In the genomic region with DNA sequence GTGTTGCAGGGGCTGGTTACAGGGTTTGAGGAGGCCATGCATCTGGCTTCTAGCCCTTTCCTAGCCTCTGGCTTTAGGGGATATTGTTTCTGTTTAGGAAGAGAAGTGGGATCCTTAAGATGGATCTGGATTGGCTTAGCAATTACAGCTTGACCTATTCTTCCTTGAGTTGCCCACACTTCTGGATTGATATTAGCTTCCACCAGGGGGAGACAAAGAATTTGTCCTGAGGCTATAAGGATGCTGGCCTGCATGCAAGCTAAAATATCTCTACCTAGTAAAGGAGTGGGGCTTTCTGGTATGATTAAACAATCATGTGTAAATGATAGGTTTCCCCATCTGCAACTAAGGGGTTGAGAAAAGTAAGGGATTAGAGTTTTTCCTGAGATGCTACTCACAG, we compare ENCODE assay signal across 1 cellular context.
TF ChIP-seq lines count a peak whose summit lies in the region.

No MANE protein-coding gene starts in this region.

TF ChIP-seq in H1, 55 proteins besides CTCF, POLR2A, EP300 and RAD21:
- no peak for TF ChIP-seq CBX8 (IDR thresholded peaks at IDR 0.05; ENCODE audit: borderline replicate concordance, low read depth, low read length)
- no peak for TF ChIP-seq SP4 (IDR thresholded peaks at IDR 0.05; ENCODE audit: low read length)
- TF ChIP-seq SAP30 (IDR thresholded peaks at IDR 0.05; ENCODE audit: insufficient read depth, insufficient replicate concordance, low read length): no peak
- TF ChIP-seq SIRT6 (IDR thresholded peaks at IDR 0.05; ENCODE audit: low read length): no peak
- no peak for TF ChIP-seq TEAD4 (IDR thresholded peaks at IDR 0.05; ENCODE audit: low read depth, low read length)
- TF ChIP-seq EGR1 (IDR thresholded peaks at IDR 0.05; ENCODE audit: borderline replicate concordance, low read depth, low read length): no peak
- no peak for TF ChIP-seq FOSL1 (IDR thresholded peaks at IDR 0.05; ENCODE audit: insufficient read depth, low read depth, low read length)
- TF ChIP-seq BCL11A (IDR thresholded peaks at IDR 0.05; ENCODE audit: low read depth in 2 of 2, low read length in 2 of 2): no peak
- TF ChIP-seq E2F6 (IDR thresholded peaks at IDR 0.05): no peak
- no peak for TF ChIP-seq SIX5 (IDR thresholded peaks at IDR 0.05; ENCODE audit: low read depth, low read length)
- no peak for TF ChIP-seq CHD2 (IDR thresholded peaks at IDR 0.05; ENCODE audit: low read length)
- no peak for TF ChIP-seq ASH2L (IDR thresholded peaks at IDR 0.05; ENCODE audit: low read length)
TF ChIP-seq in H1: peak in this region for 0.
